18 cellular contexts compared by ENCODE assay signal in the genomic region with DNA sequence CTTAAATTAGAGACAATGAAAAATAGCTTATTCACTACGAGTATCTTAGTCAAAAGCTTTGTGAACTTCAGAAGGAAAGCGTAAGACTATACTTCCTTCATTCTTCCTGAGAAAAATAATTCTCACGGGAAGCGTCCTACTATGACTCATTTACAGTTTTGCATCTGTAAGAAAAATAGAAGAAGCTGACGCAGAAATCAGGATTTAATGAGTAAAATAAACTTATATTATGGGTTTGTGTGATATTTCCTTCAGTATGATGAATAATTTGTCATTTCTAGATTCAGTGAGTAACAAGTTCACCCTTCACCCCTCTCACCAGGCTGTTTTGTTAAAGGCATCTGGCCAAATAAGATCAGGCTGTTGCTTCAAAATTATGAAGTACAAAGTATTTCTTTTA. TPM values are rescaled to one million over a fixed set of nuclear protein-coding genes. Genes with fewer than 3 reads are reported as not detected.
DNase-seq lines count a peak whose midpoint lies in the region; ATAC-seq, FAIRE-seq and TF ChIP-seq lines count a peak whose summit lies in the region.
"Had no signal": no experiment of that assay in that cellular context is flagged by ENCODE, and none has a peak within 500 bp of the region (broad histone marks: within the 10 kb centered on the region; RNA-seq: fewer than 3 reads in every experiment).

No MANE protein-coding gene starts in this region.

- H3K27ac Mint-ChIP-seq in activated T-helper 17 cell treated with anti-CD3 and anti-CD28 coated beads, Interleukin-2, amount 50 U/mL, for 72 hours, result no peak overlapping the region
- H3K27ac Mint-ChIP-seq: activated naive CD4-positive, alpha-beta T cell treated with anti-CD3 and anti-CD28 coated beads, Interleukin-2, amount 50 U/mL, for 24 hours had no signal

- no peaks in the 10 kb centered on the region for H3K9me3 Mint-ChIP-seq in activated T-helper 17 cell treated with anti-CD3 and anti-CD28 coated beads, Interleukin-2, amount 50 U/mL, for 72 hours
- H3K9me3 Mint-ChIP-seq: activated naive CD4-positive, alpha-beta T cell treated with anti-CD3 and anti-CD28 coated beads, Interleukin-2, amount 50 U/mL, for 24 hours had no signal

- H3K27ac ChIP-seq in fibroblast of lung (ENCODE audit: insufficient read depth, low read length), result no peak overlapping the region
- H3K27ac ChIP-seq in pancreas, result no peak overlapping the region
- H3K27ac ChIP-seq: esophagus squamous epithelium had no signal

- no peaks in the 10 kb centered on the region for H3K27me3 Mint-ChIP-seq in activated T-helper 17 cell treated with anti-CD3 and anti-CD28 coated beads, Interleukin-2, amount 50 U/mL, for 72 hours
- H3K27me3 Mint-ChIP-seq: activated naive CD4-positive, alpha-beta T cell treated with anti-CD3 and anti-CD28 coated beads, Interleukin-2, amount 50 U/mL, for 24 hours had no signal

- DNase-seq in EH (ENCODE audit: low read depth) (peak; percentile 93), RKO (ENCODE audit: low spot score) (peak; percentile 46), fibroblast of lung (ENCODE audit: low read depth in 2 of 2) (peak; percentile 71 to 81), pancreas (no peak), NCI-H345 (lab: John Stamatoyannopoulos, UW) (no peak)
- DNase-seq in activated T-cell treated with anti-CD3 and anti-CD28 coated beads, Interleukin-2, amount 50 U/mL, for 48 hours, result no peak
- DNase-seq: activated CD8-positive, alpha-beta memory T cell treated with anti-CD3 and anti-CD28 coated beads, Interleukin-2, amount 50 U/mL, for 4 hours; C1 segment of cervical spinal cord; cortex of kidney; DMS79 treated with DMSO at 0.1 percent for 48 hours; esophagus squamous epithelium; NCI-H187; NCI-H748 treated with DMSO at 0.1 percent for 48 hours; occipital lobe had no signal

- no peak overlapping the region for H3K9ac ChIP-seq in fibroblast of lung (ENCODE audit: insufficient read depth, low read length)

- no peaks in the 10 kb centered on the region for H3K27me3 ChIP-seq in fibroblast of lung (ENCODE audit: control insufficient read depth, insufficient read depth, low read length)
- no peaks in the 10 kb centered on the region for H3K27me3 ChIP-seq in pancreas
- H3K27me3 ChIP-seq: esophagus squamous epithelium had no signal

- H3K4me3 ChIP-seq in fibroblast of lung (replicated peaks in 1 of 4; ENCODE audit: control extremely low read depth in 1 of 4, insufficient read depth in 1 of 4, low read depth in 3 of 4, low read length in 4 of 4) (no peak overlapping the region), pancreas (no peak overlapping the region)
- H3K4me3 ChIP-seq: esophagus squamous epithelium had no signal

- H3K9me3 ChIP-seq in fibroblast of lung (ENCODE audit: control insufficient read depth, insufficient read depth, low read depth, low read length) (no peaks in the 10 kb centered on the region), pancreas (no peaks in the 10 kb centered on the region)
- H3K9me3 ChIP-seq: esophagus squamous epithelium had no signal

- H3K4me1 ChIP-seq in fibroblast of lung (ENCODE audit: control insufficient read depth, extremely low read depth, insufficient read depth, low read length), result no peaks in the 10 kb centered on the region
- H3K4me1 ChIP-seq in pancreas, result no peaks in the 10 kb centered on the region

- H3K36me3 Mint-ChIP-seq in activated T-helper 17 cell treated with anti-CD3 and anti-CD28 coated beads, Interleukin-2, amount 50 U/mL, for 72 hours (ENCODE audit: low read depth), result no peaks in the 10 kb centered on the region
- H3K36me3 Mint-ChIP-seq: activated naive CD4-positive, alpha-beta T cell treated with anti-CD3 and anti-CD28 coated beads, Interleukin-2, amount 50 U/mL, for 24 hours had no signal

- no peaks in the 10 kb centered on the region for H3K79me2 ChIP-seq in fibroblast of lung (ENCODE audit: control insufficient read depth, insufficient read depth, low read length)

- no peak overlapping the region for H3K4me2 ChIP-seq in fibroblast of lung (ENCODE audit: extremely low read depth, insufficient read depth, low read length)

- no peaks in the 10 kb centered on the region for H3K4me1 Mint-ChIP-seq in activated T-helper 17 cell treated with anti-CD3 and anti-CD28 coated beads, Interleukin-2, amount 50 U/mL, for 72 hours
- H3K4me1 Mint-ChIP-seq: activated naive CD4-positive, alpha-beta T cell treated with anti-CD3 and anti-CD28 coated beads, Interleukin-2, amount 50 U/mL, for 24 hours had no signal

- H3K36me3 ChIP-seq in fibroblast of lung (ENCODE audit: control insufficient read depth, insufficient read depth, low read length) (no peaks in the 10 kb centered on the region), pancreas (no peaks in the 10 kb centered on the region)
- H3K36me3 ChIP-seq: esophagus squamous epithelium had no signal

- 66 to 73% methylated on average over 5 of the region's 5 CpGs for WGBS in pancreas, 2 donors

- ATAC-seq in pancreas, result no peak
- ATAC-seq in GM18502 (IDR thresholded peaks at IDR 0.05; ENCODE audit: poor library complexity, unreplicated experiment), result no peak
- no peak for ATAC-seq in activated T-helper 17 cell treated with anti-CD3 and anti-CD28 coated beads, Interleukin-2, amount 50 U/mL, for 72 hours (replicated peaks)

- H3K4me3 Mint-ChIP-seq in activated T-helper 17 cell treated with anti-CD3 and anti-CD28 coated beads, Interleukin-2, amount 50 U/mL, for 72 hours, result no peak overlapping the region
- H3K4me3 Mint-ChIP-seq: activated naive CD4-positive, alpha-beta T cell treated with anti-CD3 and anti-CD28 coated beads, Interleukin-2, amount 50 U/mL, for 24 hours had no signal

- no peak overlapping the region for H2AFZ ChIP-seq in fibroblast of lung (ENCODE audit: low read length)

- TF ChIP-seq CTCF in fibroblast of lung (conservative IDR thresholded peaks at IDR 0.05 in 1 of 2, IDR thresholded peaks at IDR 0.05 in 1 of 2; ENCODE audit: low read depth in 1 of 2, low read length in 2 of 2) (no peak), pancreas (IDR thresholded peaks at IDR 0.05) (no peak)

- intact Hi-C loops in pancreas (cut with DNase I), result no loop called here

- peak; percentile 82 for FAIRE-seq in pancreas (lab: Jason Lieb, UNC)

- no peaks in the 10 kb centered on the region for H4K20me1 ChIP-seq in fibroblast of lung (ENCODE audit: control insufficient read depth, extremely low read depth, insufficient read depth, low read length)

RNA-seq across cellular contexts. Expression of a gene that starts 17.8 kb away (rescaled TPM):
- 0.17 and 0.26 TPM in 2 replicates for total RNA-seq in fibroblast of lung
- 0.23 and 2.7 TPM in 2 replicates for polyA plus RNA-seq in fibroblast of lung
- polyA plus RNA-seq in fibroblast of lung (2012), result 0.10 and 1.4 TPM in 2 replicates
- polyA minus RNA-seq in fibroblast of lung (ENCODE audit: low replicate concordance), result 0.59 and 1.5 TPM in 2 replicates
- total RNA-seq in pancreas, result 10 to 100 TPM; 10.8 to 16.5 (median 14.4) TPM
- 1 to 10 TPM; 4.9 to 8.4 TPM for polyA plus RNA-seq in pancreas
- total RNA-seq in activated T-helper 17 cell treated with anti-CD3 and anti-CD28 coated beads, Interleukin-2, amount 50 U/mL, for 72 hours, result not detected
- total RNA-seq: T-helper 1 cell treated with Interleukin-12 subunit alpha and Interleukin-12 subunit beta and Interleukin-4 antibody, amounts not matched to agents 30 ng/mL and 1 ng/mL, for 36 hours had no signal

Comparison
In these comparisons a context has a peak if more than half of its experiments do, and no peak if none do; other contexts are left out.
1. DNase-seq: peak in EH (single experiment), RKO (single experiment) and fibroblast of lung (2 of 2); none in pancreas (0 of 6), activated T-cell treated with anti-CD3 and anti-CD28 coated beads, Interleukin-2, amount 50 U/mL, for 48 hours (0 of 2) and NCI-H345 (single experiment).